ENCODE assay signal across 1 cellular context in genomic region chr7:155448632-155449007, GRCh38.
TF ChIP-seq lines count a peak whose summit lies in the region.

No MANE protein-coding gene starts in this region.

TF ChIP-seq in A549, 52 proteins besides CTCF, POLR2A, EP300 and RAD21 (continued from another document):
- no peak for TF ChIP-seq CHD2 (IDR thresholded peaks at IDR 0.05; ENCODE audit: low read length, partially characterized antibody)
- no peak for TF ChIP-seq SMC3 (IDR thresholded peaks at IDR 0.05)
- TF ChIP-seq FOSB (CRISPR knock-in tag; IDR thresholded peaks at IDR 0.05), result no peak
- no peak for TF ChIP-seq PHF8 (IDR thresholded peaks at IDR 0.05; ENCODE audit: borderline replicate concordance, low read depth)
- TF ChIP-seq E2F6 (IDR thresholded peaks at IDR 0.05; ENCODE audit: borderline replicate concordance, low read depth), result no peak
- TF ChIP-seq CBX8 (IDR thresholded peaks at IDR 0.05), result no peak
- TF ChIP-seq ZC3H11A (IDR thresholded peaks at IDR 0.05), result no peak
- no peak for TF ChIP-seq USF2 (IDR thresholded peaks at IDR 0.05)
- no peak for TF ChIP-seq HES2 (IDR thresholded peaks at IDR 0.05)
